Comparison of ENCODE assay signal across 2 cellular contexts in the genomic region with DNA sequence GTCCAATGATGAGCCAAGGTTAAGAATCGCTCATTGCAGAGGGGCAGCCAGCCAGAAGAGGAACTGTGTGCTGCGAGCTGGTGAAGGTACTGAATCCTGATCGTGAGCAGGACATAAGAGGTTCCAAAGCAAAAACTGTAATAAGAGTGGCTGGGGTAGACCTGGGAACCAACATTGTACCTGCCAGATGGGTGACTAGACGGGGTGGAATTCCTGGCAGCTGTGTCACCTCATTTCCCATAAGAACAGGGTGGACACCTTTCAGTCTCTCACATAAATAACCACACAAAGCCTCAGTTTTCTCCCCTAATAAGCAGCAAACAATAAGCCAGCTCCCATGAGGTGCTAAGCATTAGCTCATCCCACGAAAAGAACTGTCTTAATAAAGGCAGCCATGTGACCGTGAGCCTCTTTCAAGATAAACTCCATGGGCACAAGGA.
TF ChIP-seq lines count a peak whose summit lies in the region.

No MANE protein-coding gene starts in this region.

TF ChIP-seq in Ishikawa, 13 proteins besides CTCF, POLR2A, EP300 and RAD21 (continued from another document):
- TF ChIP-seq USF1 (IDR thresholded peaks at IDR 0.05) (peak; percentile 69), NFIC (IDR thresholded peaks at IDR 0.05) (peak; percentile 83), TEAD4 (IDR thresholded peaks at IDR 0.05) (peak; percentile 96), CEBPB (IDR thresholded peaks at IDR 0.05) (no peak), TAF1 (IDR thresholded peaks at IDR 0.05; ENCODE audit: low read depth) (no peak), ZBTB7A (IDR thresholded peaks at IDR 0.05; ENCODE audit: low read depth) (no peak), FOXM1 (IDR thresholded peaks at IDR 0.05; ENCODE audit: borderline replicate concordance, low read depth) (peak; percentile 50; the same call in 1 of the 2 replicates), YY1 (IDR thresholded peaks at IDR 0.05; ENCODE audit: low read depth) (0 out of 2 replicates have a peak, but pooled peaks have one; percentile 34)
- TF ChIP-seq, protein P1, sequence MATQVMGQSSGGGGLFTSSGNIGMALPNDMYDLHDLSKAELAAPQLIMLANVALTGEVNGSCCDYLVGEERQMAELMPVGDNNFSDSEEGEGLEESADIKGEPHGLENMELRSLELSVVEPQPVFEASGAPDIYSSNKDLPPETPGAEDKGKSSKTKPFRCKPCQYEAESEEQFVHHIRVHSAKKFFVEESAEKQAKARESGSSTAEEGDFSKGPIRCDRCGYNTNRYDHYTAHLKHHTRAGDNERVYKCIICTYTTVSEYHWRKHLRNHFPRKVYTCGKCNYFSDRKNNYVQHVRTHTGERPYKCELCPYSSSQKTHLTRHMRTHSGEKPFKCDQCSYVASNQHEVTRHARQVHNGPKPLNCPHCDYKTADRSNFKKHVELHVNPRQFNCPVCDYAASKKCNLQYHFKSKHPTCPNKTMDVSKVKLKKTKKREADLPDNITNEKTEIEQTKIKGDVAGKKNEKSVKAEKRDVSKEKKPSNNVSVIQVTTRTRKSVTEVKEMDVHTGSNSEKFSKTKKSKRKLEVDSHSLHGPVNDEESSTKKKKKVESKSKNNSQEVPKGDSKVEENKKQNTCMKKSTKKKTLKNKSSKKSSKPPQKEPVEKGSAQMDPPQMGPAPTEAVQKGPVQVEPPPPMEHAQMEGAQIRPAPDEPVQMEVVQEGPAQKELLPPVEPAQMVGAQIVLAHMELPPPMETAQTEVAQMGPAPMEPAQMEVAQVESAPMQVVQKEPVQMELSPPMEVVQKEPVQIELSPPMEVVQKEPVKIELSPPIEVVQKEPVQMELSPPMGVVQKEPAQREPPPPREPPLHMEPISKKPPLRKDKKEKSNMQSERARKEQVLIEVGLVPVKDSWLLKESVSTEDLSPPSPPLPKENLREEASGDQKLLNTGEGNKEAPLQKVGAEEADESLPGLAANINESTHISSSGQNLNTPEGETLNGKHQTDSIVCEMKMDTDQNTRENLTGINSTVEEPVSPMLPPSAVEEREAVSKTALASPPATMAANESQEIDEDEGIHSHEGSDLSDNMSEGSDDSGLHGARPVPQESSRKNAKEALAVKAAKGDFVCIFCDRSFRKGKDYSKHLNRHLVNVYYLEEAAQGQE (IDR thresholded peaks at IDR 0.05; ENCODE audit: low read depth) = no peak

TF ChIP-seq in SK-N-SH treated with all-trans-retinoic acid at 6 μM for 48 hours, 23 proteins besides CTCF, POLR2A, EP300 and RAD21:
- no peak for TF ChIP-seq TSHZ2 (CRISPR knock-in tag; IDR thresholded peaks at IDR 0.05)
- TF ChIP-seq ARNTL (CRISPR knock-in tag; IDR thresholded peaks at IDR 0.05; ENCODE audit: borderline replicate concordance, low read depth) = no peak
- TF ChIP-seq OSR1 (CRISPR knock-in tag; IDR thresholded peaks at IDR 0.05) = no peak
- TF ChIP-seq ZC3H10 (CRISPR knock-in tag; IDR thresholded peaks at IDR 0.05) = no peak
- TF ChIP-seq ESRRG (CRISPR knock-in tag; IDR thresholded peaks at IDR 0.05) = no peak
- TF ChIP-seq ISL1 (CRISPR knock-in tag; IDR thresholded peaks at IDR 0.05) = no peak
- no peak for TF ChIP-seq RARB (CRISPR knock-in tag; IDR thresholded peaks at IDR 0.05)
- TF ChIP-seq CREB5 (CRISPR knock-in tag; IDR thresholded peaks at IDR 0.05; ENCODE audit: low read depth) = no peak
- no peak for TF ChIP-seq ZFP3 (CRISPR knock-in tag; IDR thresholded peaks at IDR 0.05)
- no peak for TF ChIP-seq POU6F1 (CRISPR knock-in tag; IDR thresholded peaks at IDR 0.05; ENCODE audit: borderline replicate concordance, low read depth)
- TF ChIP-seq SNAI2 (CRISPR knock-in tag; IDR thresholded peaks at IDR 0.05) = no peak
- no peak for TF ChIP-seq ZNF8 (CRISPR knock-in tag; IDR thresholded peaks at IDR 0.05)
- TF ChIP-seq PPARA (CRISPR knock-in tag; IDR thresholded peaks at IDR 0.05; ENCODE audit: borderline replicate concordance) = no peak
- TF ChIP-seq CSRNP3 (CRISPR knock-in tag; IDR thresholded peaks at IDR 0.05) = no peak
- no peak for TF ChIP-seq PATZ1 (CRISPR knock-in tag; IDR thresholded peaks at IDR 0.05; ENCODE audit: borderline replicate concordance)
- TF ChIP-seq ZFP30 (CRISPR knock-in tag; IDR thresholded peaks at IDR 0.05) = no peak
- TF ChIP-seq CSDC2 (CRISPR knock-in tag; IDR thresholded peaks at IDR 0.05) = no peak
- no peak for TF ChIP-seq BACH2 (CRISPR knock-in tag; IDR thresholded peaks at IDR 0.05; ENCODE audit: borderline replicate concordance)
- no peak for TF ChIP-seq ZNF565 (CRISPR knock-in tag; conservative IDR thresholded peaks at IDR 0.05; ENCODE audit: low read depth)
- no peak for TF ChIP-seq TOX (CRISPR knock-in tag; IDR thresholded peaks at IDR 0.05; ENCODE audit: borderline replicate concordance)
